Comparison of ENCODE assay signal across 4 cellular contexts in the genomic region with DNA sequence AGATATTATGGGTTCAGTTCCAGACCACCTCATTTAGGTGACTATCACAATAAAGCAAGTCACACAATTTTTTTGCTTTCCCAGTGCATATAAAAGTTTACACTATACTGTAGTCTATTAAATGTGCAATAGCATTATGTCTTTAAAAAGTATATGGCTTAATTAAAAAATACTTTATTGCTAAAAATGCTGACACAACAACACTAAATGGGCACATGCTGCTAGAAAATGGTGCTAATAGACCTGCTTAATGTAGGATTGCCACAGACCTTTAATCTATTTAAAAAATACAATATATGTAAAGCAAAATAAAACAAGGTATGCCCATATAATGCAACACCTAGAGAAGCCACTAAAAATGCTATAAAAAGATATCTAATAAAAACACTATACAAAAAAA.
TF ChIP-seq lines count a peak whose summit lies in the region.

No MANE protein-coding gene starts in this region.

TF ChIP-seq in HepG2, 621 proteins besides CTCF, POLR2A, EP300 and RAD21:
- no peak for TF ChIP-seq ARID2 (CRISPR knock-in tag; IDR thresholded peaks at IDR 0.05; ENCODE audit: borderline replicate concordance)
- TF ChIP-seq MAFF (IDR thresholded peaks at IDR 0.05; ENCODE audit: low read depth, low read length) = peak; percentile 45
- peak; percentile 48 to 69; a peak in 3 of 4 replicates for TF ChIP-seq MAFK (conservative IDR thresholded peaks at IDR 0.05 in 1 of 2, IDR thresholded peaks at IDR 0.05 in 1 of 2; ENCODE audit: low read length in 2 of 2)

TF ChIP-seq in A549, 52 proteins besides CTCF, POLR2A, EP300 and RAD21:
- peak; percentile 72 for TF ChIP-seq MAFK (IDR thresholded peaks at IDR 0.05; ENCODE audit: partially characterized antibody)
- TF ChIP-seq, protein P1, sequence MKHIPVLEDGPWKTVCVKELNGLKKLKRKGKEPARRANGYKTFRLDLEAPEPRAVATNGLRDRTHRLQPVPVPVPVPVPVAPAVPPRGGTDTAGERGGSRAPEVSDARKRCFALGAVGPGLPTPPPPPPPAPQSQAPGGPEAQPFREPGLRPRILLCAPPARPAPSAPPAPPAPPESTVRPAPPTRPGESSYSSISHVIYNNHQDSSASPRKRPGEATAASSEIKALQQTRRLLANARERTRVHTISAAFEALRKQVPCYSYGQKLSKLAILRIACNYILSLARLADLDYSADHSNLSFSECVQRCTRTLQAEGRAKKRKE (CRISPR knock-in tag; IDR thresholded peaks at IDR 0.05; ENCODE audit: low read depth) = no peak

TF ChIP-seq in IMR-90, 13 proteins besides CTCF, POLR2A, EP300 and RAD21:
- 0 out of 2 replicates have a peak, but pooled peaks have one; percentile 45 for TF ChIP-seq MAFK (IDR thresholded peaks at IDR 0.05; ENCODE audit: low read depth, low read length)
- TF ChIP-seq RCOR1 (IDR thresholded peaks at IDR 0.05; ENCODE audit: insufficient replicate concordance, low read length) = no peak

TF ChIP-seq in K562, 482 proteins besides CTCF, POLR2A, EP300 and RAD21:
- TF ChIP-seq ZNF77 (CRISPR knock-in tag; IDR thresholded peaks at IDR 0.05) = no peak
- TF ChIP-seq C11orf30 (IDR thresholded peaks at IDR 0.05; ENCODE audit: low read depth) = peak; percentile 14; the same call in 1 of the 2 replicates
